In genomic region chr4:161564230-161564834, GRCh38 we compare ENCODE assay signal across 2 cellular contexts.
TF ChIP-seq lines count a peak whose summit lies in the region.

No MANE protein-coding gene starts in this region.

TF ChIP-seq in SK-N-SH, 30 proteins besides CTCF, POLR2A, EP300 and RAD21 (continued from another document):
- TF ChIP-seq ZBTB33 (IDR thresholded peaks at IDR 0.05; ENCODE audit: borderline replicate concordance, low read depth) (no peak), USF2 (IDR thresholded peaks at IDR 0.05; ENCODE audit: borderline replicate concordance, low read depth, low read length) (no peak), FOXJ3 (CRISPR knock-in tag; IDR thresholded peaks at IDR 0.05) (no peak), MEF2A (IDR thresholded peaks at IDR 0.05; ENCODE audit: borderline replicate concordance, low read depth) (no peak), FOSL2 (IDR thresholded peaks at IDR 0.05; ENCODE audit: borderline replicate concordance, low read depth) (no peak), ELF1 (IDR thresholded peaks at IDR 0.05) (no peak), EZH2phosphoT487 (IDR thresholded peaks at IDR 0.05; ENCODE audit: borderline replicate concordance, low read depth) (no peak), POLR2AphosphoS5 (IDR thresholded peaks at IDR 0.05; ENCODE audit: low read depth, low read length) (no peak)

TF ChIP-seq in SK-N-SH treated with all-trans-retinoic acid at 6 μM for 48 hours, 23 proteins besides CTCF, POLR2A, EP300 and RAD21 (continued from another document):
- TF ChIP-seq, protein P1, sequence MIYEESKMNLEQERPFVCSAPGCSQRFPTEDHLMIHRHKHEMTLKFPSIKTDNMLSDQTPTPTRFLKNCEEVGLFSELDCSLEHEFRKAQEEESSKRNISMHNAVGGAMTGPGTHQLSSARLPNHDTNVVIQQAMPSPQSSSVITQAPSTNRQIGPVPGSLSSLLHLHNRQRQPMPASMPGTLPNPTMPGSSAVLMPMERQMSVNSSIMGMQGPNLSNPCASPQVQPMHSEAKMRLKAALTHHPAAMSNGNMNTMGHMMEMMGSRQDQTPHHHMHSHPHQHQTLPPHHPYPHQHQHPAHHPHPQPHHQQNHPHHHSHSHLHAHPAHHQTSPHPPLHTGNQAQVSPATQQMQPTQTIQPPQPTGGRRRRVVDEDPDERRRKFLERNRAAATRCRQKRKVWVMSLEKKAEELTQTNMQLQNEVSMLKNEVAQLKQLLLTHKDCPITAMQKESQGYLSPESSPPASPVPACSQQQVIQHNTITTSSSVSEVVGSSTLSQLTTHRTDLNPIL (CRISPR knock-in tag; IDR thresholded peaks at IDR 0.05; ENCODE audit: low read depth), result no peak
- TF ChIP-seq ZNF565 (CRISPR knock-in tag; conservative IDR thresholded peaks at IDR 0.05; ENCODE audit: low read depth) (no peak), TSHZ2 (CRISPR knock-in tag; IDR thresholded peaks at IDR 0.05) (no peak), ZNF8 (CRISPR knock-in tag; IDR thresholded peaks at IDR 0.05) (no peak), PATZ1 (CRISPR knock-in tag; IDR thresholded peaks at IDR 0.05; ENCODE audit: borderline replicate concordance) (no peak), ZFP3 (CRISPR knock-in tag; IDR thresholded peaks at IDR 0.05) (no peak), TCF4 (CRISPR knock-in tag; IDR thresholded peaks at IDR 0.05; ENCODE audit: borderline replicate concordance) (no peak), ESRRG (CRISPR knock-in tag; IDR thresholded peaks at IDR 0.05) (no peak), ISL1 (CRISPR knock-in tag; IDR thresholded peaks at IDR 0.05) (no peak)
TF ChIP-seq in SK-N-SH treated with all-trans-retinoic acid at 6 μM for 48 hours: peak in this region for 0.
